Comparison of ENCODE assay signal across 20 cellular contexts in the genomic region with DNA sequence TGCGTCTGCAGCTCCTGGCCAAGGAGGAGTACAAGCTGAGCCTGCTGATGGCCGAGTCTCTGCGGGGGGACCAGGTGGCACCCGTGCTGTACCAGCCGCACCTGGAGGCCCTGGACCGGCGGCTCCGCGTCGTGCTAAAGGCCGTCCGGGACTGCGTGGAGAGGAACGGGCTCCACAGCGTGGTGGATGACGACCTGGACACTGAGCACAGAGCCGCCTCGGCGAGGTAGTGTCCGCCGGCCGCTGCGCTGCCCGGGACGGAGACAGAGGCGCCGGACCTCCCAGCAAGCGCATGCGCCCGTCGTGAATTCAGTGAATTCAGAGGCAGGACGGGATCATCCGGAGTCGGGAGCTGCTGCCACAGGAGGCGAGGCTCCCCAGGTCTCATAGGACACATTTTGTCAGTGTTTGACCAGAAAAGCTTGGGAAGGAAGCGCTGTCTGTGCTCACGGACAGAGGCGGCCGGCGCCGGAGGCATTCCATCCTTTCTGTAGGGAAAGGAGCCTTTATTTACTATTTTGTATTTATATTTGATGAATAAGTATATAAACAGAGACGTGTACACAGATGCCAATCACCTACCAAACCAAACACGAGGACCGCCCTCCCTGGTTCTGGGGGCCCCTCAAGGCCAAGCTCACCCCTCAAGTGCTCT. TPM values are rescaled to one million over a fixed set of nuclear protein-coding genes. Genes with fewer than 3 reads are reported as not detected.
"Had no signal": no experiment of that assay in that cellular context is flagged by ENCODE, and none has a peak within 500 bp of the region (broad histone marks: within the 10 kb centered on the region; RNA-seq: fewer than 3 reads in every experiment).

No MANE protein-coding gene starts in this region.

- H3K4me3 ChIP-seq: esophagus muscularis mucosa had no signal

- H3K4me3 Mint-ChIP-seq: activated CD4-positive, alpha-beta T cell treated with anti-CD3 and anti-CD28 coated beads, Interleukin-2, amount 10 ng/mL, durations not matched to agents 7 days and 5 days; activated naive CD8-positive, alpha-beta T cell; naive thymus-derived CD4-positive, alpha-beta T cell had no signal

- H3K27me3 ChIP-seq: brain microvascular endothelial cell, esophagus muscularis mucosa, neutrophil had no signal

- H3K27ac ChIP-seq: brain microvascular endothelial cell, esophagus muscularis mucosa, neutrophil had no signal

- H3K36me3 Mint-ChIP-seq: activated naive CD8-positive, alpha-beta T cell had no signal

- H3K27ac Mint-ChIP-seq: activated CD4-positive, alpha-beta T cell treated with anti-CD3 and anti-CD28 coated beads, Interleukin-2, amount 10 ng/mL, durations not matched to agents 7 days and 5 days; activated naive CD8-positive, alpha-beta T cell; progenitor cell of endocrine pancreas had no signal

- ATAC-seq: naive thymus-derived CD4-positive, alpha-beta T cell; sciatic nerve had no signal

- H3K9me3 ChIP-seq: neutrophil had no signal

- H3K4me1 Mint-ChIP-seq: activated CD4-positive, alpha-beta T cell treated with anti-CD3 and anti-CD28 coated beads, Interleukin-2, amount 10 ng/mL, durations not matched to agents 7 days and 5 days had no signal

- DNase-seq: activated CD4-positive, alpha-beta T cell treated with anti-CD3 and anti-CD28 coated beads, Interleukin-2, amount 10 ng/mL, durations not matched to agents 7 days and 5 days; activated CD4-positive, CD25-positive, alpha-beta regulatory T cell; activated effector memory CD4-positive, alpha-beta T cell treated with Interleukin-2 at 50 U/mL for 16 hours; amygdala; brain microvascular endothelial cell; foreskin fibroblast; islet precursor cell; midbrain; stimulated activated CD4-positive, alpha-beta T cell treated with anti-CD3 and anti-CD28 coated beads, Interleukin-2, amount 100 ng/mL, for 24 hours; stimulated activated naive CD4-positive, alpha-beta T cell treated with Interleukin-2 at 50 U/mL for 16 hours had no signal

- H3K27me3 Mint-ChIP-seq: activated CD4-positive, alpha-beta T cell treated with anti-CD3 and anti-CD28 coated beads, Interleukin-2, amount 10 ng/mL, durations not matched to agents 7 days and 5 days; activated naive CD8-positive, alpha-beta T cell; naive thymus-derived CD4-positive, alpha-beta T cell; progenitor cell of endocrine pancreas had no signal

- H3K36me3 ChIP-seq: neutrophil had no signal

RNA-seq across cellular contexts. Expression of gene FOXL3, which starts 30.1 kb away (rescaled TPM):
- total RNA-seq: activated CD4-positive, alpha-beta T cell treated with anti-CD3 and anti-CD28 coated beads, Interleukin-2, amount 10 ng/mL, durations not matched to agents 7 days and 5 days; esophagus muscularis mucosa; lower leg skin; naive thymus-derived CD4-positive, alpha-beta T cell; progenitor cell of endocrine pancreas; sciatic nerve; T-helper 2 cell treated with Interferon-gamma antibody and Interleukin-4, amounts not matched to agents 100 ng/mL and 5 ng/mL, for 36 hours; temporal lobe; urinary bladder had no signal
- polyA plus RNA-seq: naive thymus-derived CD4-positive, alpha-beta T cell; urinary bladder had no signal
